Comparison of ENCODE assay signal across 2 cellular contexts in the genomic region with DNA sequence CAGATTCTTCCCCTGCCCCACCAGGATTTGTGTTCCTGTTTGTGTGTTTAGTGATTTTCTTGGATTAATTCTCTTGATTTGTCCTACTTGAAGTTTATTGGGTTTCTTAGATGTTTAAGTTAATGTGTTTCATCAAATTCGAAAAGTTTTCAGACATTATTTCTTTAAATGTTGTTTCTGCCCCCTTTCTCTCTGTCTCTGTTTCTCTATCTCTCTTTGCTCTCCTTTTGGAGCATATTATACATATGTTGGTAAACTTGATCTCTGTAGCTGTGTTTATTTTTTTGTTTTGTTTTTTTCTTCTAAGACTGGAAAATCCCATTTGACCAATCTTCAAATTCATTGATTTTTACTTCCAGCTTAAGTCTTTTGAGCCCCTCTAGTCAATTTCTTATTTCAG.
TF ChIP-seq lines count a peak whose summit lies in the region.

No MANE protein-coding gene starts in this region.

TF ChIP-seq in HEK293, 187 proteins besides CTCF, POLR2A, EP300 and RAD21:
- TF ChIP-seq ZNF133 (tag by site-specific recombination; IDR thresholded peaks at IDR 0.05): peak; percentile 98
- TF ChIP-seq ZNF114 (tag by site-specific recombination; IDR thresholded peaks at IDR 0.05): no peak

TF ChIP-seq in K562, 482 proteins besides CTCF, POLR2A, EP300 and RAD21:
- peak; percentile 83; the same call in 1 of the 2 replicates for TF ChIP-seq ZNF277 (CRISPR knock-in tag; IDR thresholded peaks at IDR 0.05; ENCODE audit: borderline replicate concordance)
- TF ChIP-seq, protein P1, sequence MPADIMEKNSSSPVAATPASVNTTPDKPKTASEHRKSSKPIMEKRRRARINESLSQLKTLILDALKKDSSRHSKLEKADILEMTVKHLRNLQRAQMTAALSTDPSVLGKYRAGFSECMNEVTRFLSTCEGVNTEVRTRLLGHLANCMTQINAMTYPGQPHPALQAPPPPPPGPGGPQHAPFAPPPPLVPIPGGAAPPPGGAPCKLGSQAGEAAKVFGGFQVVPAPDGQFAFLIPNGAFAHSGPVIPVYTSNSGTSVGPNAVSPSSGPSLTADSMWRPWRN (IDR thresholded peaks at IDR 0.05; ENCODE audit: low read depth): no peak
